ENCODE assay signal across 22 cellular contexts in genomic region chr7:131305152-131305551, GRCh38.
"Had no signal": no experiment of that assay in that cellular context is flagged by ENCODE, and none has a peak within 500 bp of the region (broad histone marks: within the 10 kb centered on the region; RNA-seq: fewer than 3 reads in every experiment).

No MANE protein-coding gene starts in this region.

- DNase-seq: IMR-90, Kasumi-1, MV-4-11, NCI-H1048, NCI-H1105, NCI-H1417, NCI-H1436 treated with DMSO at 0.1 percent for 48 hours, NCI-H187, NCI-H2029, NCI-H2081 treated with DMSO at 0.1 percent for 48 hours, NCI-H2171, NCI-H345, NCI-H446 treated with DMSO at 0.1 percent for 48 hours, NCI-H510A treated with DMSO at 0.1 percent for 48 hours, NCI-H526, NCI-H82, Right ventricle myocardium superior, RPMI8226, SIG-M5, T-helper 2 cell had no signal

- H3K4me3 ChIP-seq: SJSA1, SK-N-MC had no signal
